22 cellular contexts compared by ENCODE assay signal in genomic region chr11:116688202-116688540, GRCh38.
"Had no signal": no experiment of that assay in that cellular context is flagged by ENCODE, and none has a peak within 500 bp of the region (broad histone marks: within the 10 kb centered on the region; RNA-seq: fewer than 3 reads in every experiment).

No MANE protein-coding gene starts in this region.

- H3K4me3 Mint-ChIP-seq: activated naive CD4-positive, alpha-beta T cell treated with anti-CD3 and anti-CD28 coated beads, Interleukin-2, amount 50 U/mL, for 24 hours; natural killer cell treated with Interleukin-12 subunit alpha and Interleukin-12 subunit beta and Interleukin-15 and Interleukin-18, amount 100 ng/mL, for 72 hours; stimulated activated naive B cell treated with anti-CD40 and anti-IgM and Interleukin-4, amounts not matched to agents 10 μg/mL and 1 μg/mL and 100 μg/mL, for 72 hours had no signal

- H3K27ac ChIP-seq: heart left ventricle, lower lobe of right lung, sigmoid colon, thoracic aorta had no signal

- H3K9me3 ChIP-seq: thoracic aorta had no signal

- H3K9me3 Mint-ChIP-seq: activated naive CD4-positive, alpha-beta T cell treated with anti-CD3 and anti-CD28 coated beads, Interleukin-2, amount 50 U/mL, for 24 hours; natural killer cell treated with Interleukin-12 subunit alpha and Interleukin-12 subunit beta and Interleukin-15 and Interleukin-18, amount 100 ng/mL, for 72 hours had no signal

- H3K4me1 Mint-ChIP-seq: activated naive CD4-positive, alpha-beta T cell treated with anti-CD3 and anti-CD28 coated beads, Interleukin-2, amount 50 U/mL, for 24 hours had no signal

- ATAC-seq: heart left ventricle; left colon; lower lobe of right lung; stimulated activated naive B cell treated with anti-CD40 and anti-IgM and Interleukin-4, amounts not matched to agents 10 μg/mL and 1 μg/mL and 100 μg/mL, for 72 hours had no signal

- H3K27ac Mint-ChIP-seq: natural killer cell treated with Interleukin-12 subunit alpha and Interleukin-12 subunit beta and Interleukin-15 and Interleukin-18, amount 100 ng/mL, for 72 hours had no signal

- FAIRE-seq: astrocyte, bronchial epithelial cell, frontal cortex had no signal

- H3K4me1 ChIP-seq: heart left ventricle, lower lobe of right lung, sigmoid colon had no signal

- H3K36me3 Mint-ChIP-seq: activated naive CD4-positive, alpha-beta T cell treated with anti-CD3 and anti-CD28 coated beads, Interleukin-2, amount 50 U/mL, for 24 hours; natural killer cell treated with Interleukin-12 subunit alpha and Interleukin-12 subunit beta and Interleukin-15 and Interleukin-18, amount 100 ng/mL, for 72 hours; stimulated activated naive B cell treated with anti-CD40 and anti-IgM and Interleukin-4, amounts not matched to agents 10 μg/mL and 1 μg/mL and 100 μg/mL, for 72 hours had no signal

- H3K36me3 ChIP-seq: heart left ventricle, lower lobe of right lung, sigmoid colon, thoracic aorta had no signal

- H3K4me3 ChIP-seq: heart left ventricle, lower lobe of right lung, sigmoid colon, thoracic aorta had no signal

- DNase-seq: activated CD4-positive, alpha-beta T cell treated with anti-CD3 and anti-CD28 coated beads, Interleukin-2, amount 50 U/mL, for 1 hour; activated CD4-positive, CD25-positive, alpha-beta regulatory T cell treated with anti-CD3 and anti-CD28 coated beads, Interleukin-2, amount 50 U/mL, for 72 hours; activated CD8-positive, alpha-beta memory T cell treated with anti-CD3 and anti-CD28 coated beads for 24 hours; activated CD8-positive, alpha-beta memory T cell treated with anti-CD3 and anti-CD28 coated beads, Interleukin-2, amount 50 U/mL, for 48 hours; activated gamma-delta T cell; activated T-cell treated with anti-CD3 and anti-CD28 coated beads, Interleukin-2, amount 50 U/mL, for 48 hours; cerebellar nuclear complex; cortex of kidney; left colon; lower lobe of right lung; nucleus accumbens; stimulated activated naive B cell treated with anti-CD40 and anti-IgM and Interleukin-4, amounts not matched to agents 10 μg/mL and 1 μg/mL and 100 μg/mL, for 72 hours; T-helper 1 cell; T1000 had no signal
